In genomic region chr19:14400913-14401312, GRCh38 we compare ENCODE assay signal across 1 cellular context.
TF ChIP-seq lines count a peak whose summit lies in the region.

No MANE protein-coding gene starts in this region.

TF ChIP-seq in IMR-90, 13 proteins besides CTCF, POLR2A, EP300 and RAD21 (continued from another document):
- no peak for TF ChIP-seq ELK1 (IDR thresholded peaks at IDR 0.05; ENCODE audit: borderline replicate concordance, low read depth, low read length)
